In the genomic region with DNA sequence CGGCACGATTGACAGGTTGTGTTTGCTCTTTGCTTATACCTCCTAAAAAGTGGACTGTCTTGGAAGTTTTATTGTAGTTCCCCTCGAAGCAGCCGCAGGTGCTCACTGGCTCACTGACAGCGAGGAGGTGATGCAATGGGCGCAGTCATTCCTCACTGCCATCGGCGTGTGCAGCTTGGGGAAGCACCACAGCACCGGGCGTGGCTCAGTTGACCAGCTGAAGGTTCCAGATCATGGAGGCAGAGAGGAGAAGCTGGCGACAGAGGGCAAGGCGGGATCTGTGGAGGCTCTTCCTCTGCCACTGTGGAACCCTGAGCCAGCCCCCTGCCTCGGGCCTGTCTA, we compare ENCODE assay signal across 1 cellular context.
TF ChIP-seq lines count a peak whose summit lies in the region.

No MANE protein-coding gene starts in this region.

TF ChIP-seq in GM23338, 12 proteins besides CTCF, POLR2A, EP300 and RAD21 (continued from another document):
- TF ChIP-seq, protein P1, sequence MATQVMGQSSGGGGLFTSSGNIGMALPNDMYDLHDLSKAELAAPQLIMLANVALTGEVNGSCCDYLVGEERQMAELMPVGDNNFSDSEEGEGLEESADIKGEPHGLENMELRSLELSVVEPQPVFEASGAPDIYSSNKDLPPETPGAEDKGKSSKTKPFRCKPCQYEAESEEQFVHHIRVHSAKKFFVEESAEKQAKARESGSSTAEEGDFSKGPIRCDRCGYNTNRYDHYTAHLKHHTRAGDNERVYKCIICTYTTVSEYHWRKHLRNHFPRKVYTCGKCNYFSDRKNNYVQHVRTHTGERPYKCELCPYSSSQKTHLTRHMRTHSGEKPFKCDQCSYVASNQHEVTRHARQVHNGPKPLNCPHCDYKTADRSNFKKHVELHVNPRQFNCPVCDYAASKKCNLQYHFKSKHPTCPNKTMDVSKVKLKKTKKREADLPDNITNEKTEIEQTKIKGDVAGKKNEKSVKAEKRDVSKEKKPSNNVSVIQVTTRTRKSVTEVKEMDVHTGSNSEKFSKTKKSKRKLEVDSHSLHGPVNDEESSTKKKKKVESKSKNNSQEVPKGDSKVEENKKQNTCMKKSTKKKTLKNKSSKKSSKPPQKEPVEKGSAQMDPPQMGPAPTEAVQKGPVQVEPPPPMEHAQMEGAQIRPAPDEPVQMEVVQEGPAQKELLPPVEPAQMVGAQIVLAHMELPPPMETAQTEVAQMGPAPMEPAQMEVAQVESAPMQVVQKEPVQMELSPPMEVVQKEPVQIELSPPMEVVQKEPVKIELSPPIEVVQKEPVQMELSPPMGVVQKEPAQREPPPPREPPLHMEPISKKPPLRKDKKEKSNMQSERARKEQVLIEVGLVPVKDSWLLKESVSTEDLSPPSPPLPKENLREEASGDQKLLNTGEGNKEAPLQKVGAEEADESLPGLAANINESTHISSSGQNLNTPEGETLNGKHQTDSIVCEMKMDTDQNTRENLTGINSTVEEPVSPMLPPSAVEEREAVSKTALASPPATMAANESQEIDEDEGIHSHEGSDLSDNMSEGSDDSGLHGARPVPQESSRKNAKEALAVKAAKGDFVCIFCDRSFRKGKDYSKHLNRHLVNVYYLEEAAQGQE (IDR thresholded peaks at IDR 0.05; ENCODE audit: unreplicated experiment): no peak
- TF ChIP-seq, protein P2, sequence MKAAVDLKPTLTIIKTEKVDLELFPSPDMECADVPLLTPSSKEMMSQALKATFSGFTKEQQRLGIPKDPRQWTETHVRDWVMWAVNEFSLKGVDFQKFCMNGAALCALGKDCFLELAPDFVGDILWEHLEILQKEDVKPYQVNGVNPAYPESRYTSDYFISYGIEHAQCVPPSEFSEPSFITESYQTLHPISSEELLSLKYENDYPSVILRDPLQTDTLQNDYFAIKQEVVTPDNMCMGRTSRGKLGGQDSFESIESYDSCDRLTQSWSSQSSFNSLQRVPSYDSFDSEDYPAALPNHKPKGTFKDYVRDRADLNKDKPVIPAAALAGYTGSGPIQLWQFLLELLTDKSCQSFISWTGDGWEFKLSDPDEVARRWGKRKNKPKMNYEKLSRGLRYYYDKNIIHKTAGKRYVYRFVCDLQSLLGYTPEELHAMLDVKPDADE (IDR thresholded peaks at IDR 0.05): no peak
- no peak for TF ChIP-seq EZH2phosphoT487 (IDR thresholded peaks at IDR 0.05; ENCODE audit: unreplicated experiment)
- TF ChIP-seq STAT1 (IDR thresholded peaks at IDR 0.05; ENCODE audit: unreplicated experiment): no peak
- TF ChIP-seq, protein P3, sequence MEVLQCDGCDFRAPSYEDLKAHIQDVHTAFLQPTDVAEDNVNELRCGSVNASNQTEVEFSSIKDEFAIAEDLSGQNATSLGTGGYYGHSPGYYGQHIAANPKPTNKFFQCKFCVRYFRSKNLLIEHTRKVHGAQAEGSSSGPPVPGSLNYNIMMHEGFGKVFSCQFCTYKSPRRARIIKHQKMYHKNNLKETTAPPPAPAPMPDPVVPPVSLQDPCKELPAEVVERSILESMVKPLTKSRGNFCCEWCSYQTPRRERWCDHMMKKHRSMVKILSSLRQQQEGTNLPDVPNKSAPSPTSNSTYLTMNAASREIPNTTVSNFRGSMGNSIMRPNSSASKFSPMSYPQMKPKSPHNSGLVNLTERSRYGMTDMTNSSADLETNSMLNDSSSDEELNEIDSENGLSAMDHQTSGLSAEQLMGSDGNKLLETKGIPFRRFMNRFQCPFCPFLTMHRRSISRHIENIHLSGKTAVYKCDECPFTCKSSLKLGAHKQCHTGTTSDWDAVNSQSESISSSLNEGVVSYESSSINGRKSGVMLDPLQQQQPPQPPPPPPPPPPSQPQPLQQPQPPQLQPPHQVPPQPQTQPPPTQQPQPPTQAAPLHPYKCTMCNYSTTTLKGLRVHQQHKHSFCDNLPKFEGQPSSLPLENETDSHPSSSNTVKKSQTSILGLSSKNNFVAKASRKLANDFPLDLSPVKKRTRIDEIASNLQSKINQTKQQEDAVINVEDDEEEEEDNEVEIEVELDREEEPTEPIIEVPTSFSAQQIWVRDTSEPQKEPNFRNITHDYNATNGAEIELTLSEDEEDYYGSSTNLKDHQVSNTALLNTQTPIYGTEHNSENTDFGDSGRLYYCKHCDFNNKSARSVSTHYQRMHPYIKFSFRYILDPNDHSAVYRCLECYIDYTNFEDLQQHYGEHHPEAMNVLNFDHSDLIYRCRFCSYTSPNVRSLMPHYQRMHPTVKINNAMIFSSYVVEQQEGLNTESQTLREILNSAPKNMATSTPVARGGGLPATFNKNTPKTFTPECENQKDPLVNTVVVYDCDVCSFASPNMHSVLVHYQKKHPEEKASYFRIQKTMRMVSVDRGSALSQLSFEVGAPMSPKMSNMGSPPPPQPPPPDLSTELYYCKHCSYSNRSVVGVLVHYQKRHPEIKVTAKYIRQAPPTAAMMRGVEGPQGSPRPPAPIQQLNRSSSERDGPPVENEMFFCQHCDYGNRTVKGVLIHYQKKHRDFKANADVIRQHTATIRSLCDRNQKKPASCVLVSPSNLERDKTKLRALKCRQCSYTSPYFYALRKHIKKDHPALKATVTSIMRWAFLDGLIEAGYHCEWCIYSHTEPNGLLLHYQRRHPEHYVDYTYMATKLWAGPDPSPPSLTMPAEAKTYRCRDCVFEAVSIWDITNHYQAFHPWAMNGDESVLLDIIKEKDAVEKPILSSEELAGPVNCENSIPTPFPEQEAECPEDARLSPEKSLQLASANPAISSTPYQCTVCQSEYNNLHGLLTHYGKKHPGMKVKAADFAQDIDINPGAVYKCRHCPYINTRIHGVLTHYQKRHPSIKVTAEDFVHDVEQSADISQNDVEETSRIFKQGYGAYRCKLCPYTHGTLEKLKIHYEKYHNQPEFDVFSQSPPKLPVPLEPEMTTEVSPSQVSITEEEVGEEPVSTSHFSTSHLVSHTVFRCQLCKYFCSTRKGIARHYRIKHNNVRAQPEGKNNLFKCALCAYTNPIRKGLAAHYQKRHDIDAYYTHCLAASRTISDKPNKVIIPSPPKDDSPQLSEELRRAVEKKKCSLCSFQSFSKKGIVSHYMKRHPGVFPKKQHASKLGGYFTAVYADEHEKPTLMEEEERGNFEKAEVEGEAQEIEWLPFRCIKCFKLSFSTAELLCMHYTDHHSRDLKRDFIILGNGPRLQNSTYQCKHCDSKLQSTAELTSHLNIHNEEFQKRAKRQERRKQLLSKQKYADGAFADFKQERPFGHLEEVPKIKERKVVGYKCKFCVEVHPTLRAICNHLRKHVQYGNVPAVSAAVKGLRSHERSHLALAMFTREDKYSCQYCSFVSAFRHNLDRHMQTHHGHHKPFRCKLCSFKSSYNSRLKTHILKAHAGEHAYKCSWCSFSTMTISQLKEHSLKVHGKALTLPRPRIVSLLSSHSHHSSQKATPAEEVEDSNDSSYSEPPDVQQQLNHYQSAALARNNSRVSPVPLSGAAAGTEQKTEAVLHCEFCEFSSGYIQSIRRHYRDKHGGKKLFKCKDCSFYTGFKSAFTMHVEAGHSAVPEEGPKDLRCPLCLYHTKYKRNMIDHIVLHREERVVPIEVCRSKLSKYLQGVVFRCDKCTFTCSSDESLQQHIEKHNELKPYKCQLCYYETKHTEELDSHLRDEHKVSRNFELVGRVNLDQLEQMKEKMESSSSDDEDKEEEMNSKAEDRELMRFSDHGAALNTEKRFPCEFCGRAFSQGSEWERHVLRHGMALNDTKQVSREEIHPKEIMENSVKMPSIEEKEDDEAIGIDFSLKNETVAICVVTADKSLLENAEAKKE (CRISPR knock-in tag; IDR thresholded peaks at IDR 0.05): no peak
TF ChIP-seq in GM23338: peak in this region for 0.
